Comparison of ENCODE assay signal across 1 cellular context in genomic region chr12:949337-950099, GRCh38.
TF ChIP-seq lines count a peak whose summit lies in the region.

Gene RAD52 (minus strand): TSS chr12:949694. CDS start chr12:933058, 16,636 bp downstream.

TF ChIP-seq in HEK293, 187 proteins besides CTCF, POLR2A, EP300 and RAD21 (continued from another document and continues in another):
- no peak for TF ChIP-seq AEBP2 (tag by site-specific recombination; IDR thresholded peaks at IDR 0.05; ENCODE audit: borderline replicate concordance)
- TF ChIP-seq ZBTB20 (tag by site-specific recombination; IDR thresholded peaks at IDR 0.05): peak; percentile 73
- no peak for TF ChIP-seq ZNF311 (tag by site-specific recombination; IDR thresholded peaks at IDR 0.05; ENCODE audit: borderline replicate concordance)
- no peak for TF ChIP-seq ZNF354C (tag by site-specific recombination; IDR thresholded peaks at IDR 0.05; ENCODE audit: borderline replicate concordance, low read depth)
- peak; percentile 96 for TF ChIP-seq ZXDB (tag by site-specific recombination; IDR thresholded peaks at IDR 0.05)
- no peak for TF ChIP-seq ZNF112 (tag by site-specific recombination; IDR thresholded peaks at IDR 0.05)
- peak; percentile 7 for TF ChIP-seq ZNF146 (tag by site-specific recombination; IDR thresholded peaks at IDR 0.05)
- TF ChIP-seq PRDM6 (tag by site-specific recombination; IDR thresholded peaks at IDR 0.05): peak; percentile 40
- TF ChIP-seq ZNF701 (tag by site-specific recombination; IDR thresholded peaks at IDR 0.05): no peak
- TF ChIP-seq BCL6B (tag by site-specific recombination; IDR thresholded peaks at IDR 0.05): no peak
- TF ChIP-seq ZNF510 (tag by site-specific recombination; IDR thresholded peaks at IDR 0.05; ENCODE audit: insufficient replicate concordance): no peak
- no peak for TF ChIP-seq ZNF529 (tag by site-specific recombination; IDR thresholded peaks at IDR 0.05; ENCODE audit: insufficient replicate concordance)
- peak; percentile 86 for TF ChIP-seq ZSCAN30 (tag by site-specific recombination; IDR thresholded peaks at IDR 0.05)
- no peak for TF ChIP-seq ZNF202 (tag by site-specific recombination; IDR thresholded peaks at IDR 0.05; ENCODE audit: borderline replicate concordance)
- no peak for TF ChIP-seq ZNF514 (tag by site-specific recombination; IDR thresholded peaks at IDR 0.05)
- no peak for TF ChIP-seq SCRT1 (tag by site-specific recombination; IDR thresholded peaks at IDR 0.05; ENCODE audit: borderline replicate concordance)
- no peak for TF ChIP-seq ZBTB1 (tag by site-specific recombination; IDR thresholded peaks at IDR 0.05)
- TF ChIP-seq ZNF133 (tag by site-specific recombination; IDR thresholded peaks at IDR 0.05): no peak
- TF ChIP-seq ZBTB8A (tag by site-specific recombination; IDR thresholded peaks at IDR 0.05): peak; percentile 87
- TF ChIP-seq ZNF777 (tag by site-specific recombination; IDR thresholded peaks at IDR 0.05; ENCODE audit: borderline replicate concordance): no peak
- TF ChIP-seq ZNF274 (IDR thresholded peaks at IDR 0.05; ENCODE audit: low read length): no peak
- TF ChIP-seq ZNF274 (tag by site-specific recombination; IDR thresholded peaks at IDR 0.05; ENCODE audit: borderline replicate concordance): no peak
- peak; percentile 24; the same call in 1 of the 2 replicates for TF ChIP-seq ZNF449 (tag by site-specific recombination; IDR thresholded peaks at IDR 0.05)
- no peak; the same call in 1 of the 2 replicates for TF ChIP-seq PRDM1 (tag by site-specific recombination; IDR thresholded peaks at IDR 0.05)
- TF ChIP-seq ZNF660 (tag by site-specific recombination; IDR thresholded peaks at IDR 0.05): peak; percentile 97; the same call in 1 of the 2 replicates
- TF ChIP-seq ZNF324 (tag by site-specific recombination; IDR thresholded peaks at IDR 0.05): peak; percentile 95
- no peak for TF ChIP-seq ZNF792 (tag by site-specific recombination; IDR thresholded peaks at IDR 0.05)
- no peak for TF ChIP-seq ZBTB49 (tag by site-specific recombination; IDR thresholded peaks at IDR 0.05; ENCODE audit: low read depth)
- peak; percentile 90 for TF ChIP-seq SP3 (tag by site-specific recombination; IDR thresholded peaks at IDR 0.05)
- no peak for TF ChIP-seq HOXA7 (CRISPR knock-in tag; IDR thresholded peaks at IDR 0.05; ENCODE audit: borderline replicate concordance)
- TF ChIP-seq ZNF623 (tag by site-specific recombination; IDR thresholded peaks at IDR 0.05): no peak; the same call in 1 of the 2 replicates
- TF ChIP-seq ZBTB44 (tag by site-specific recombination; IDR thresholded peaks at IDR 0.05): peak; percentile 42; the same call in 1 of the 2 replicates
- peak; percentile 73 for TF ChIP-seq PRDM10 (tag by site-specific recombination; IDR thresholded peaks at IDR 0.05)
- TF ChIP-seq FEZF1 (tag by site-specific recombination; IDR thresholded peaks at IDR 0.05): no peak
- TF ChIP-seq ZNF596 (tag by site-specific recombination; IDR thresholded peaks at IDR 0.05): no peak
- 0 out of 2 replicates have a peak, but pooled peaks have one; percentile 20 for TF ChIP-seq ZNF184 (tag by site-specific recombination; IDR thresholded peaks at IDR 0.05)
- no peak for TF ChIP-seq ZBTB6 (tag by site-specific recombination; IDR thresholded peaks at IDR 0.05)
- TF ChIP-seq ZNF555 (tag by site-specific recombination; conservative IDR thresholded peaks at IDR 0.05): no peak
- peak; percentile 47 for TF ChIP-seq WT1 (tag by site-specific recombination; IDR thresholded peaks at IDR 0.05)
- TF ChIP-seq SALL2 (tag by site-specific recombination; IDR thresholded peaks at IDR 0.05; ENCODE audit: borderline replicate concordance): no peak
- TF ChIP-seq IKZF3 (tag by site-specific recombination; IDR thresholded peaks at IDR 0.05): peak; percentile 94
- peak; percentile 42; the same call in 1 of the 2 replicates for TF ChIP-seq BCL11B (tag by site-specific recombination; IDR thresholded peaks at IDR 0.05; ENCODE audit: low read depth)
- TF ChIP-seq ZSCAN4 (tag by site-specific recombination; IDR thresholded peaks at IDR 0.05): no peak; the same call in 1 of the 2 replicates
- no peak for TF ChIP-seq ZNF548 (tag by site-specific recombination; IDR thresholded peaks at IDR 0.05)
- peak; percentile 98 for TF ChIP-seq ZEB2 (tag by site-specific recombination; IDR thresholded peaks at IDR 0.05)
- no peak for TF ChIP-seq BCL11A (tag by site-specific recombination; IDR thresholded peaks at IDR 0.05; ENCODE audit: low read depth)
- peak; percentile 90 for TF ChIP-seq PATZ1 (tag by site-specific recombination; IDR thresholded peaks at IDR 0.05)
